23 cellular contexts compared by ENCODE assay signal in genomic region chr6:117938324-117938995, GRCh38. TPM values are rescaled to one million over a fixed set of nuclear protein-coding genes. Genes with fewer than 3 reads are reported as not detected.
DNase-seq lines count a peak whose midpoint lies in the region; ATAC-seq, FAIRE-seq and TF ChIP-seq lines count a peak whose summit lies in the region.
"Had no signal": no experiment of that assay in that cellular context is flagged by ENCODE, and none has a peak within 500 bp of the region (broad histone marks: within the 10 kb centered on the region; RNA-seq: fewer than 3 reads in every experiment).

No MANE protein-coding gene starts in this region.

- POLR2A ChIA-PET in K562 (lab: Yijun Ruan, JAX): interaction anchor here (0.6 kb wide), 1 partner anchor 15 kb away, joined by 4 read pairs; no protein-coding TSS in a partner anchor

- H3K9me3 ChIP-seq in K562 (replicated peaks; ENCODE audit: control insufficient read depth, insufficient read depth, low read depth, low read length): no peaks in the 10 kb centered on the region
- no peaks in the 10 kb centered on the region for H3K9me3 ChIP-seq in vagina
- H3K9me3 ChIP-seq: HAP-1, mucosa of descending colon, neutrophil, tibial nerve had no signal

- H2AFZ ChIP-seq in K562 (ENCODE audit: low read depth, low read length): no peak overlapping the region

- no peak for TF ChIP-seq RAD21 in K562 (CRISPR knock-in tag; conservative IDR thresholded peaks at IDR 0.05 in 1 of 2, IDR thresholded peaks at IDR 0.05 in 1 of 2)

- H3K27ac Mint-ChIP-seq in Calu3 (ENCODE audit: unreplicated experiment) (no peak overlapping the region), mesothelial cell of epicardium (peak overlapping the region; percentile 41)
- H3K27ac Mint-ChIP-seq in activated CD8-positive, alpha-beta memory T cell treated with anti-CD3 and anti-CD28 coated beads, Interleukin-2, amount 10 ng/mL, durations not matched to agents 7 days and 5 days: no peak overlapping the region
- H3K27ac Mint-ChIP-seq: activated CD8-positive, alpha-beta T cell treated with anti-CD3 and anti-CD28 coated beads, Interleukin-2, amount 10 ng/mL, durations not matched to agents 7 days and 5 days; activated naive CD4-positive, alpha-beta T cell treated with anti-CD3 and anti-CD28 coated beads, Interleukin-2, amount 10 ng/mL, durations not matched to agents 7 days and 5 days; activated T-cell treated with anti-CD3 and anti-CD28 coated beads, Interleukin-2, amount 50 U/mL, for 24 hours; stimulated activated naive CD8-positive, alpha-beta T cell treated with anti-CD3 and anti-CD28 coated beads, Interleukin-15, Interleukin-2, amounts not matched to agents 100 ng/mL and 50 ng/mL, for 24 hours had no signal

- in situ Hi-C loops in K562 (cut with MboI): no loop called here

- FAIRE-seq in K562 (lab: Jason Lieb, UNC): no peak
- FAIRE-seq: GM18507 had no signal

- H3K27ac ChIP-seq in K562 (ENCODE audit: extremely low read depth, low read depth, low read length) (no peak overlapping the region), vagina (no peak overlapping the region)
- H3K27ac ChIP-seq: neutrophil, SK-N-MC had no signal

- no peak for TF ChIP-seq POLR2A in K562 (conservative IDR thresholded peaks at IDR 0.05)
- TF ChIP-seq POLR2A in vagina (IDR thresholded peaks at IDR 0.05): no peak

- no peaks in the 10 kb centered on the region for H3K36me3 ChIP-seq in K562 (ENCODE audit: control insufficient read depth, insufficient read depth, low read length)
- H3K36me3 ChIP-seq in vagina: no peaks in the 10 kb centered on the region
- H3K36me3 ChIP-seq: HAP-1, neutrophil, tibial nerve had no signal

- WGBS in K562 (ENCODE audit: insufficient coverage, low coverage, missing lambda C conversion rate): 3% methylated on average over 4 of the region's 5 CpGs

- H3K27me3 ChIP-seq in K562 (ENCODE audit: control insufficient read depth in 2 of 2, insufficient read depth in 2 of 2, low read length in 2 of 2): no peaks in the 10 kb centered on the region
- H3K27me3 ChIP-seq in vagina: no peaks in the 10 kb centered on the region
- H3K27me3 ChIP-seq: neutrophil, tibial nerve had no signal

- H3K4me1 Mint-ChIP-seq in Calu3 (ENCODE audit: low read depth, unreplicated experiment): no peaks in the 10 kb centered on the region
- peaks cover 20% of the 10 kb centered on the region for H3K4me1 Mint-ChIP-seq in mesothelial cell of epicardium
- H3K4me1 Mint-ChIP-seq in activated CD8-positive, alpha-beta memory T cell treated with anti-CD3 and anti-CD28 coated beads, Interleukin-2, amount 10 ng/mL, durations not matched to agents 7 days and 5 days: no peaks in the 10 kb centered on the region
- H3K4me1 Mint-ChIP-seq: activated naive CD4-positive, alpha-beta T cell treated with anti-CD3 and anti-CD28 coated beads, Interleukin-2, amount 10 ng/mL, durations not matched to agents 7 days and 5 days had no signal

- H3K27me3 Mint-ChIP-seq in Calu3 (ENCODE audit: unreplicated experiment) (no peaks in the 10 kb centered on the region), mesothelial cell of epicardium (ENCODE audit: low read depth) (peaks cover 6% of the 10 kb centered on the region)
- H3K27me3 Mint-ChIP-seq in activated CD8-positive, alpha-beta memory T cell treated with anti-CD3 and anti-CD28 coated beads, Interleukin-2, amount 10 ng/mL, durations not matched to agents 7 days and 5 days: peaks cover 4% of the 10 kb centered on the region
- H3K27me3 Mint-ChIP-seq: activated naive CD4-positive, alpha-beta T cell treated with anti-CD3 and anti-CD28 coated beads, Interleukin-2, amount 10 ng/mL, durations not matched to agents 7 days and 5 days had no signal

- TF ChIP-seq CTCF in Calu3 (IDR thresholded peaks at IDR 0.05; ENCODE audit: unreplicated experiment): no peak
- TF ChIP-seq CTCF in K562 (IDR thresholded peaks at IDR 0.05 in 2 of 3, conservative IDR thresholded peaks at IDR 0.05 in 1 of 3; ENCODE audit: insufficient read depth in 2 of 3, low read depth in 1 of 3, low read length in 3 of 3): no peak
- no peak for TF ChIP-seq CTCF in mesothelial cell of epicardium (IDR thresholded peaks at IDR 0.05; ENCODE audit: unreplicated experiment)
- TF ChIP-seq CTCF in vagina (IDR thresholded peaks at IDR 0.05): no peak

- no peak overlapping the region for H3K4me3 Mint-ChIP-seq in Calu3 (ENCODE audit: low read depth, unreplicated experiment)
- no peak overlapping the region for H3K4me3 Mint-ChIP-seq in mesothelial cell of epicardium
- H3K4me3 Mint-ChIP-seq in activated CD8-positive, alpha-beta memory T cell treated with anti-CD3 and anti-CD28 coated beads, Interleukin-2, amount 10 ng/mL, durations not matched to agents 7 days and 5 days: no peak overlapping the region
- H3K4me3 Mint-ChIP-seq: activated CD8-positive, alpha-beta T cell treated with anti-CD3 and anti-CD28 coated beads, Interleukin-2, amount 10 ng/mL, durations not matched to agents 7 days and 5 days; activated naive CD4-positive, alpha-beta T cell treated with anti-CD3 and anti-CD28 coated beads, Interleukin-2, amount 10 ng/mL, durations not matched to agents 7 days and 5 days; activated T-cell treated with anti-CD3 and anti-CD28 coated beads, Interleukin-2, amount 50 U/mL, for 24 hours; stimulated activated naive CD8-positive, alpha-beta T cell treated with anti-CD3 and anti-CD28 coated beads, Interleukin-15, Interleukin-2, amounts not matched to agents 100 ng/mL and 50 ng/mL, for 24 hours had no signal

- H3K36me3 Mint-ChIP-seq in Calu3 (ENCODE audit: insufficient read depth, unreplicated experiment) (no peaks in the 10 kb centered on the region), mesothelial cell of epicardium (no peaks in the 10 kb centered on the region)
- no peaks in the 10 kb centered on the region for H3K36me3 Mint-ChIP-seq in activated CD8-positive, alpha-beta memory T cell treated with anti-CD3 and anti-CD28 coated beads, Interleukin-2, amount 10 ng/mL, durations not matched to agents 7 days and 5 days
- H3K36me3 Mint-ChIP-seq: activated naive CD4-positive, alpha-beta T cell treated with anti-CD3 and anti-CD28 coated beads, Interleukin-2, amount 10 ng/mL, durations not matched to agents 7 days and 5 days had no signal

- no peak overlapping the region for H3K4me2 ChIP-seq in K562 (ENCODE audit: insufficient read depth, low read length)

- CTCF ChIA-PET in Calu3 (lab: Charles Lee) (no interaction called here), K562 (lab: Yijun Ruan, JAX; ENCODE audit: low intra/inter-chr PET ratio) (no interaction called here)
- CTCF ChIA-PET in activated CD8-positive, alpha-beta memory T cell treated with anti-CD3 and anti-CD28 coated beads, Interleukin-2, amount 10 ng/mL, durations not matched to agents 7 days and 5 days (lab: Charles Lee): no interaction called here

- BruUV-seq in Calu3 (replicated peaks; lab: Mats Ljungman, UMichigan) (no TSS peak), K562 (replicated peaks; lab: Mats Ljungman, UMichigan) (no TSS peak)

- H4K20me1 ChIP-seq in K562 (replicated peaks; ENCODE audit: control insufficient read depth, insufficient read depth, low read length): no peaks in the 10 kb centered on the region

- H3K4me3 ChIP-seq in K562 (no peak overlapping the region), vagina (no peak overlapping the region)
- H3K4me3 ChIP-seq: HAP-1, mucosa of descending colon, SK-N-MC, tibial nerve had no signal

- DNase-seq in Calu3 (peak; percentile 34), ELF-1 (ENCODE audit: low read depth, low spot score) (peak; percentile 63), K562 (ENCODE audit: extremely low read depth in 1 of 4, low spot score in 3 of 4) (no peak), mesothelial cell of epicardium (ENCODE audit: low spot score in 2 of 2, unreplicated experiment in 2 of 2) (peak; percentile 39 to 69), vagina (ENCODE audit: extremely low spot score in 2 of 2) (no peak), SIG-M5 treated with dmso at 0.1 percent for 504 hours (lab: John Stamatoyannopoulos, UW; ENCODE audit: unreplicated experiment) (no peak)
- no peak for DNase-seq in activated CD8-positive, alpha-beta memory T cell treated with anti-CD3 and anti-CD28 coated beads, Interleukin-2, amount 10 ng/mL, durations not matched to agents 7 days and 5 days
- DNase-seq: activated CD8-positive, alpha-beta T cell treated with anti-CD3 and anti-CD28 coated beads, Interleukin-2, amount 10 ng/mL, durations not matched to agents 7 days and 5 days; activated naive CD4-positive, alpha-beta T cell treated with anti-CD3 and anti-CD28 coated beads, Interleukin-2, amount 10 ng/mL, durations not matched to agents 7 days and 5 days; activated T-cell treated with anti-CD3 and anti-CD28 coated beads, Interleukin-2, amount 50 U/mL, for 24 hours; AML-193; foreskin melanocyte; mucosa of descending colon; NCI-H1417 treated with DMSO at 0.1 percent for 48 hours; stimulated activated CD4-positive, alpha-beta T cell treated with anti-CD3 and anti-CD28 coated beads, Interleukin-4, amount 100 ng/mL, for 1 hour had no signal

- intact Hi-C loops in Calu3 (cut with micrococcal nuclease; ENCODE audit: unreplicated experiment) (no loop called here), K562 (cut with micrococcal nuclease) (no loop called here), vagina (cut with DNase I) (no loop called here)

- H3K9me3 Mint-ChIP-seq in Calu3 (ENCODE audit: low read depth, unreplicated experiment): no peaks in the 10 kb centered on the region
- H3K9me3 Mint-ChIP-seq in mesothelial cell of epicardium: no peaks in the 10 kb centered on the region
- H3K9me3 Mint-ChIP-seq in activated CD8-positive, alpha-beta memory T cell treated with anti-CD3 and anti-CD28 coated beads, Interleukin-2, amount 10 ng/mL, durations not matched to agents 7 days and 5 days (ENCODE audit: low read depth): no peaks in the 10 kb centered on the region
- H3K9me3 Mint-ChIP-seq: activated naive CD4-positive, alpha-beta T cell treated with anti-CD3 and anti-CD28 coated beads, Interleukin-2, amount 10 ng/mL, durations not matched to agents 7 days and 5 days; activated T-cell treated with anti-CD3 and anti-CD28 coated beads, Interleukin-2, amount 50 U/mL, for 24 hours; stimulated activated naive CD8-positive, alpha-beta T cell treated with anti-CD3 and anti-CD28 coated beads, Interleukin-15, Interleukin-2, amounts not matched to agents 100 ng/mL and 50 ng/mL, for 24 hours had no signal

- no peak overlapping the region for H3K9ac ChIP-seq in K562 (ENCODE audit: insufficient read depth in 1 of 2, low read depth in 2 of 2, low read length in 2 of 2)

- no peaks in the 10 kb centered on the region for H3K9me1 ChIP-seq in K562 (ENCODE audit: control insufficient read depth, insufficient read depth, low read length)

- TF ChIP-seq EP300 in K562 (IDR thresholded peaks at IDR 0.05; ENCODE audit: low read length): no peak

- H3K4me1 ChIP-seq in K562 (replicated peaks in 1 of 2; ENCODE audit: control insufficient read depth in 2 of 2, insufficient read depth in 2 of 2, low read length in 2 of 2) (no peaks in the 10 kb centered on the region), vagina (no peaks in the 10 kb centered on the region)

- H3K79me2 ChIP-seq in K562 (ENCODE audit: control insufficient read depth, insufficient read depth, low read length): no peaks in the 10 kb centered on the region

- no peak for ATAC-seq in K562
- ATAC-seq in activated CD8-positive, alpha-beta memory T cell treated with anti-CD3 and anti-CD28 coated beads, Interleukin-2, amount 10 ng/mL, durations not matched to agents 7 days and 5 days: no peak
- ATAC-seq: activated CD8-positive, alpha-beta T cell treated with anti-CD3 and anti-CD28 coated beads, Interleukin-2, amount 10 ng/mL, durations not matched to agents 7 days and 5 days; left lobe of liver; mucosa of descending colon had no signal

RNA-seq across cellular contexts. Expression of gene SLC35F1, which starts 31.4 kb away (rescaled TPM):
- total RNA-seq in Calu3 (2022): not detected in 2 replicates
- total RNA-seq in K562 (2011; cell fraction: chromatin; rRNA removed; ENCODE audit: low replicate concordance): not detected in 2 replicates
- total RNA-seq in K562 (2011; cell fraction: nucleolus; rRNA removed): not detected in 2 replicates
- total RNA-seq in K562 (2011; cell fraction: nucleoplasm; rRNA removed): not detected in 2 replicates
- total RNA-seq in K562 (2014; rRNA removed): not detected in 2 replicates
- not detected in 2 replicates for total RNA-seq in K562 (2014; rRNA removed; fragmentation: Illumina TruSeq; extraction: Trizol)
- total RNA-seq in K562 (2015; rRNA removed; fragmentation: Illumina TruSeq; extraction: Trizol): not detected in 2 replicates
- not detected in 2 replicates for total RNA-seq in K562 (2021)
- not detected in 2 replicates for polyA plus RNA-seq in K562 (2011; rRNA removed)
- not detected in 2 replicates for polyA plus RNA-seq in K562 (2011; cell fraction: cytosol; rRNA removed)
- polyA plus RNA-seq in K562 (2011; cell fraction: nucleus; rRNA removed): not detected in 2 replicates
- 0.03 and 0.06 TPM in 2 replicates for polyA plus RNA-seq in K562 (2012)
- not detected in 2 replicates for polyA plus RNA-seq in K562 (2014; fragmentation: Illumina TruSeq; extraction: Trizol)
- under 1 TPM; 0.03 to 0.06 TPM for polyA plus RNA-seq in K562 (2014; fragmentation: Nextera tagmentation; extraction: Ambion mirVana)
- polyA plus RNA-seq in K562 (2014; rRNA removed): not detected in 2 replicates
- not detected in 2 replicates for polyA minus RNA-seq in K562 (2011; rRNA and poly(A)+ RNA removed)
- polyA minus RNA-seq in K562 (2011; cell fraction: cytosol; rRNA and poly(A)+ RNA removed): not detected in 2 replicates
- polyA minus RNA-seq in K562 (2011; cell fraction: nucleus; rRNA and poly(A)+ RNA removed): not detected in 2 replicates
- total RNA-seq in mesothelial cell of epicardium: 0.64 to 0.79 TPM (median 0.78 TPM) in 3 replicates
- 2.7 TPM for total RNA-seq in vagina
- total RNA-seq in activated CD8-positive, alpha-beta memory T cell treated with anti-CD3 and anti-CD28 coated beads, Interleukin-2, amount 10 ng/mL, durations not matched to agents 7 days and 5 days: not detected
- total RNA-seq: activated CD8-positive, alpha-beta T cell treated with anti-CD3 and anti-CD28 coated beads, Interleukin-2, amount 10 ng/mL, durations not matched to agents 7 days and 5 days; G401; left lobe of liver had no signal

Comparison
In these comparisons a context has a peak if more than half of its experiments do, and no peak if none do; other contexts are left out.
1. DNase-seq: peak in Calu3 (single experiment), ELF-1 (single experiment) and mesothelial cell of epicardium (2 of 2); none in K562 (0 of 4), vagina (0 of 2), activated CD8-positive, alpha-beta memory T cell treated with anti-CD3 and anti-CD28 coated beads, Interleukin-2, amount 10 ng/mL, durations not matched to agents 7 days and 5 days (single experiment) and SIG-M5 treated with dmso at 0.1 percent for 504 hours (single experiment).